1 cellular context compared by ENCODE assay signal in genomic region chr19:39384839-39385568, GRCh38.
TF ChIP-seq lines count a peak whose summit lies in the region.

No MANE protein-coding gene starts in this region.

TF ChIP-seq in A549, 52 proteins besides CTCF, POLR2A, EP300 and RAD21:
- TF ChIP-seq BHLHE40 (IDR thresholded peaks at IDR 0.05; ENCODE audit: low read depth, low read length) = no peak
- no peak for TF ChIP-seq RFX5 (IDR thresholded peaks at IDR 0.05)
- TF ChIP-seq TFCP2L1 (CRISPR knock-in tag; IDR thresholded peaks at IDR 0.05) = peak; percentile 41; the same call in 1 of the 2 replicates
- TF ChIP-seq CHD4 (IDR thresholded peaks at IDR 0.05; ENCODE audit: borderline replicate concordance) = no peak
- no peak for TF ChIP-seq MYC (IDR thresholded peaks at IDR 0.05; ENCODE audit: borderline replicate concordance, low read length)
- TF ChIP-seq USF2 (IDR thresholded peaks at IDR 0.05) = no peak
- TF ChIP-seq POLR2AphosphoS2 (conservative IDR thresholded peaks at IDR 0.05; ENCODE audit: low read length) = peak; percentile 30; the same call in 1 of the 2 replicates
- no peak for TF ChIP-seq SREBF2 (IDR thresholded peaks at IDR 0.05)
- TF ChIP-seq PHF8 (IDR thresholded peaks at IDR 0.05; ENCODE audit: borderline replicate concordance, low read depth) = no peak
- TF ChIP-seq RARB (CRISPR knock-in tag; IDR thresholded peaks at IDR 0.05) = no peak
- peak; percentile 41; the same call in 1 of the 2 replicates for TF ChIP-seq HOXA7 (CRISPR knock-in tag; IDR thresholded peaks at IDR 0.05)
- TF ChIP-seq HOXB5 (CRISPR knock-in tag; IDR thresholded peaks at IDR 0.05) = no peak
- no peak for TF ChIP-seq ZSCAN20 (CRISPR knock-in tag; IDR thresholded peaks at IDR 0.05)
- TF ChIP-seq ESRRA (IDR thresholded peaks at IDR 0.05; ENCODE audit: borderline replicate concordance, low read length) = no peak
- no peak for TF ChIP-seq NFE2L2 (conservative IDR thresholded peaks at IDR 0.05; ENCODE audit: low read length)
- TF ChIP-seq SMC3 (IDR thresholded peaks at IDR 0.05) = no peak
- TF ChIP-seq ZFP36 (IDR thresholded peaks at IDR 0.05; ENCODE audit: borderline replicate concordance, partially characterized antibody) = no peak
- TF ChIP-seq JUN (IDR thresholded peaks at IDR 0.05) = peak in 1 of 2 experiments; percentile 17; a peak in 1 of 5 replicates
- TF ChIP-seq ZC3H11A (IDR thresholded peaks at IDR 0.05) = no peak
- TF ChIP-seq ELK1 (IDR thresholded peaks at IDR 0.05; ENCODE audit: low read depth, low read length) = no peak
TF ChIP-seq in A549: peak in this region for 4.
